2 cellular contexts compared by ENCODE assay signal in the genomic region with DNA sequence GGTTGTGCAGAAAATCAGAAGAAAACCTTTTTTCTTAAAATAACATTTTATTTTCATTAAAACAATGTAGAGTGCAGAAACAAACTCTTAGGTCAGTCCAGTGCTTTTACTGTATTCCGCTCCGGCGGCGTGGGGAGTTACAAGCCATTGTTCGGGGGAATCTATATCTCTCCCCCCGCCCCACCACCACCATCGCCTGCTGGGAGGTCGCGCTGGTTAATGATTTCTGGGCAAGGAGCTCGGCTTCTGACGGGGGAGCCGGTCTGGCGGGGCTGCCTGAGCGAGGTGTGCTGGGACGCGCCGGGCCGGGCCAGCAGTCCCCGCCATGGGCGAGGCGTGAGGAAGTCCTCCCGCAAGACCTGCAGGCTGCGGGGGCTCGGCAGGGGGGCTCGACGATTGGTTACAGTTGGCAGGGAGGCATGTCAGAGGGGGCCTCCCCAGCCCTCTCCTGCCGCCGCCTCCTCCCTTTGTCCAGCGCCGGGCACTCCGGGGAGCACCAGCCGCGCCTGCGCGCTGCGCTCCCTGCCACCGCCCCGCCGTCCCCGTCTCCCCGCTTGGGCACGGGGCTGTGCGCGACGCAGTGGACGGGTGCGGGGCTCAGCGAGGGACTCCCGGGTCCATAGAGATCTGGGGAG.
TF ChIP-seq lines count a peak whose summit lies in the region.

No MANE protein-coding gene starts in this region.

TF ChIP-seq in Ishikawa, 13 proteins besides CTCF, POLR2A, EP300 and RAD21 (continued from another document):
- TF ChIP-seq, protein P1, sequence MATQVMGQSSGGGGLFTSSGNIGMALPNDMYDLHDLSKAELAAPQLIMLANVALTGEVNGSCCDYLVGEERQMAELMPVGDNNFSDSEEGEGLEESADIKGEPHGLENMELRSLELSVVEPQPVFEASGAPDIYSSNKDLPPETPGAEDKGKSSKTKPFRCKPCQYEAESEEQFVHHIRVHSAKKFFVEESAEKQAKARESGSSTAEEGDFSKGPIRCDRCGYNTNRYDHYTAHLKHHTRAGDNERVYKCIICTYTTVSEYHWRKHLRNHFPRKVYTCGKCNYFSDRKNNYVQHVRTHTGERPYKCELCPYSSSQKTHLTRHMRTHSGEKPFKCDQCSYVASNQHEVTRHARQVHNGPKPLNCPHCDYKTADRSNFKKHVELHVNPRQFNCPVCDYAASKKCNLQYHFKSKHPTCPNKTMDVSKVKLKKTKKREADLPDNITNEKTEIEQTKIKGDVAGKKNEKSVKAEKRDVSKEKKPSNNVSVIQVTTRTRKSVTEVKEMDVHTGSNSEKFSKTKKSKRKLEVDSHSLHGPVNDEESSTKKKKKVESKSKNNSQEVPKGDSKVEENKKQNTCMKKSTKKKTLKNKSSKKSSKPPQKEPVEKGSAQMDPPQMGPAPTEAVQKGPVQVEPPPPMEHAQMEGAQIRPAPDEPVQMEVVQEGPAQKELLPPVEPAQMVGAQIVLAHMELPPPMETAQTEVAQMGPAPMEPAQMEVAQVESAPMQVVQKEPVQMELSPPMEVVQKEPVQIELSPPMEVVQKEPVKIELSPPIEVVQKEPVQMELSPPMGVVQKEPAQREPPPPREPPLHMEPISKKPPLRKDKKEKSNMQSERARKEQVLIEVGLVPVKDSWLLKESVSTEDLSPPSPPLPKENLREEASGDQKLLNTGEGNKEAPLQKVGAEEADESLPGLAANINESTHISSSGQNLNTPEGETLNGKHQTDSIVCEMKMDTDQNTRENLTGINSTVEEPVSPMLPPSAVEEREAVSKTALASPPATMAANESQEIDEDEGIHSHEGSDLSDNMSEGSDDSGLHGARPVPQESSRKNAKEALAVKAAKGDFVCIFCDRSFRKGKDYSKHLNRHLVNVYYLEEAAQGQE (IDR thresholded peaks at IDR 0.05; ENCODE audit: low read depth) = no peak; the same call in 1 of the 2 replicates
- TF ChIP-seq EGR1 (IDR thresholded peaks at IDR 0.05) = no peak
- TF ChIP-seq, protein P2, sequence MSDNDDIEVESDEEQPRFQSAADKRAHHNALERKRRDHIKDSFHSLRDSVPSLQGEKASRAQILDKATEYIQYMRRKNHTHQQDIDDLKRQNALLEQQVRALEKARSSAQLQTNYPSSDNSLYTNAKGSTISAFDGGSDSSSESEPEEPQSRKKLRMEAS (IDR thresholded peaks at IDR 0.05) = no peak; the same call in 1 of the 2 replicates
- TF ChIP-seq TAF1 (IDR thresholded peaks at IDR 0.05; ENCODE audit: low read depth) = no peak; the same call in 1 of the 2 replicates
- peak; percentile 75 for TF ChIP-seq TCF12 (IDR thresholded peaks at IDR 0.05; ENCODE audit: low read depth)
- TF ChIP-seq CEBPB (IDR thresholded peaks at IDR 0.05) = no peak
- TF ChIP-seq YY1 (IDR thresholded peaks at IDR 0.05; ENCODE audit: low read depth) = peak; percentile 18; the same call in 1 of the 2 replicates
- no peak; the same call in 1 of the 2 replicates for TF ChIP-seq FOXM1 (IDR thresholded peaks at IDR 0.05; ENCODE audit: borderline replicate concordance, low read depth)
- TF ChIP-seq, protein P3, sequence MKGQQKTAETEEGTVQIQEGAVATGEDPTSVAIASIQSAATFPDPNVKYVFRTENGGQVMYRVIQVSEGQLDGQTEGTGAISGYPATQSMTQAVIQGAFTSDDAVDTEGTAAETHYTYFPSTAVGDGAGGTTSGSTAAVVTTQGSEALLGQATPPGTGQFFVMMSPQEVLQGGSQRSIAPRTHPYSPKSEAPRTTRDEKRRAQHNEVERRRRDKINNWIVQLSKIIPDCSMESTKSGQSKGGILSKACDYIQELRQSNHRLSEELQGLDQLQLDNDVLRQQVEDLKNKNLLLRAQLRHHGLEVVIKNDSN (IDR thresholded peaks at IDR 0.05) = no peak

TF ChIP-seq in GM12878, 131 proteins besides CTCF, POLR2A, EP300 and RAD21 (continued from another document):
- TF ChIP-seq, protein P4, sequence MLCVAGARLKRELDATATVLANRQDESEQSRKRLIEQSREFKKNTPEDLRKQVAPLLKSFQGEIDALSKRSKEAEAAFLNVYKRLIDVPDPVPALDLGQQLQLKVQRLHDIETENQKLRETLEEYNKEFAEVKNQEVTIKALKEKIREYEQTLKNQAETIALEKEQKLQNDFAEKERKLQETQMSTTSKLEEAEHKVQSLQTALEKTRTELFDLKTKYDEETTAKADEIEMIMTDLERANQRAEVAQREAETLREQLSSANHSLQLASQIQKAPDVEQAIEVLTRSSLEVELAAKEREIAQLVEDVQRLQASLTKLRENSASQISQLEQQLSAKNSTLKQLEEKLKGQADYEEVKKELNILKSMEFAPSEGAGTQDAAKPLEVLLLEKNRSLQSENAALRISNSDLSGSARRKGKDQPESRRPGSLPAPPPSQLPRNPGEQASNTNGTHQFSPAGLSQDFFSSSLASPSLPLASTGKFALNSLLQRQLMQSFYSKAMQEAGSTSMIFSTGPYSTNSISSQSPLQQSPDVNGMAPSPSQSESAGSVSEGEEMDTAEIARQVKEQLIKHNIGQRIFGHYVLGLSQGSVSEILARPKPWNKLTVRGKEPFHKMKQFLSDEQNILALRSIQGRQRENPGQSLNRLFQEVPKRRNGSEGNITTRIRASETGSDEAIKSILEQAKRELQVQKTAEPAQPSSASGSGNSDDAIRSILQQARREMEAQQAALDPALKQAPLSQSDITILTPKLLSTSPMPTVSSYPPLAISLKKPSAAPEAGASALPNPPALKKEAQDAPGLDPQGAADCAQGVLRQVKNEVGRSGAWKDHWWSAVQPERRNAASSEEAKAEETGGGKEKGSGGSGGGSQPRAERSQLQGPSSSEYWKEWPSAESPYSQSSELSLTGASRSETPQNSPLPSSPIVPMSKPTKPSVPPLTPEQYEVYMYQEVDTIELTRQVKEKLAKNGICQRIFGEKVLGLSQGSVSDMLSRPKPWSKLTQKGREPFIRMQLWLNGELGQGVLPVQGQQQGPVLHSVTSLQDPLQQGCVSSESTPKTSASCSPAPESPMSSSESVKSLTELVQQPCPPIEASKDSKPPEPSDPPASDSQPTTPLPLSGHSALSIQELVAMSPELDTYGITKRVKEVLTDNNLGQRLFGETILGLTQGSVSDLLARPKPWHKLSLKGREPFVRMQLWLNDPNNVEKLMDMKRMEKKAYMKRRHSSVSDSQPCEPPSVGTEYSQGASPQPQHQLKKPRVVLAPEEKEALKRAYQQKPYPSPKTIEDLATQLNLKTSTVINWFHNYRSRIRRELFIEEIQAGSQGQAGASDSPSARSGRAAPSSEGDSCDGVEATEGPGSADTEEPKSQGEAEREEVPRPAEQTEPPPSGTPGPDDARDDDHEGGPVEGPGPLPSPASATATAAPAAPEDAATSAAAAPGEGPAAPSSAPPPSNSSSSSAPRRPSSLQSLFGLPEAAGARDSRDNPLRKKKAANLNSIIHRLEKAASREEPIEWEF (IDR thresholded peaks at IDR 0.05; ENCODE audit: insufficient replicate concordance, low read depth, low read length) = no peak
